ENCODE assay signal across 9 cellular contexts in the genomic region with DNA sequence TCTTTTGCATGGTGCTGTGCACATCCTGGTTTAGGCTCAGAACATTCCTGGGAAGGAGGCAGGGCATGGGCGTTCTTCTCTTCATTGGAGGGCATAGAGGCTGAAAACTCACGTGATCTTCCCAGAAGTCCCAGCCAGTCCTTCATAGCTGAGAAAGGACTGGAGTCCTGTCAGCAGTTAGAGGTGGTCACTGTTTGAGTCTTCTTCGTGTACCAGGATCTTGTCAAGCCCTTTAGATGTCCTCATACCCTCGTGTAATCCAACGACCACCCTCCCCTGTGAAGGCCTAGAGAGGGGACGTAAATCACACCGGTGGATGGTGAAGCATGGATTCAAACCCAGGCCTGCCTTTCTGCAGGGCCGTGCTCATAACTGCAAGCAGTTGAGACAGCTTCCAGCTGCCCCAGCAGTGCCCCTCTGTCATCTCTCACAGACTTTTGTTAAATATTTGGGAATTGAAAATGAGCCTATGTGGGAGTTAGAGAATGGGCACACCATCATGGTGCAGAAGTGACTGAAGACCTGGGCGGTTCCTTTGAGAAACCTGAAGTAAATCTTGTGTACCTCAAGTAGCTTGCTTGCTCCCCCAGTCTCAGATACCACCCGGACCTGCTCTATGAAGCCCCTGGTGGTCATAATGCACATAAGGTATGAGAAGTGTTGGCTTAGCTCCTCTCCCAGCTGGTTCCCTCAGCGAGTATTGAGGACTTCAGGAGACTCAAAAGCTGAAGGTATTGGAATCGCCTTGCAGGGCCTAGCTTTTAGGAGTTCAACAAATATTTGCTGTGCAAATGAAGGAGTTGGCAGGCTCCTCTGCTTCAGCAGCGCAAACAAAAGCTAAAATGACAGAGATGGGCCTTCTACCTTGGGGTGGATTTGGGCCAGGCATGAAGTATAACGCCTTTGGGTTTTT. TPM values are rescaled to one million over a fixed set of nuclear protein-coding genes. Genes with fewer than 3 reads are reported as not detected.
DNase-seq lines count a peak whose midpoint lies in the region; ATAC-seq lines count a peak whose summit lies in the region.
"Had no signal": no experiment of that assay in that cellular context is flagged by ENCODE, and none has a peak within 500 bp of the region (broad histone marks: within the 10 kb centered on the region; RNA-seq: fewer than 3 reads in every experiment).

No MANE protein-coding gene starts in this region.

- H3K4me3 Mint-ChIP-seq in CD4-positive, CD25-positive, alpha-beta regulatory T cell = peak overlapping the region; percentile 81 to 92 (median 88)
- H3K4me3 Mint-ChIP-seq in activated T-helper 2 cell treated with anti-CD3 and anti-CD28 coated beads, Interferon-gamma antibody, Interleukin-2, Interleukin-4, amounts not matched to agents 10 μg/mL and 5 μg/mL and 100 μg/mL, durations not matched to agents 14 hours and 24 hours and 36 hours (ENCODE audit: low read depth) = peak overlapping the region; percentile 81

- H3K27me3 ChIP-seq in CD4-positive, CD25-positive, alpha-beta regulatory T cell (ENCODE audit: control insufficient read depth, insufficient read depth, low read length) = peaks cover 3% of the 10 kb centered on the region
- H3K27me3 ChIP-seq in H7 (ENCODE audit: control insufficient read depth, insufficient read depth, low read length) = peaks cover 35% of the 10 kb centered on the region
- peaks cover 38% of the 10 kb centered on the region for H3K27me3 ChIP-seq in NT2/D1 (ENCODE audit: insufficient read depth, insufficient read length)

- DNase-seq in CD4-positive, CD25-positive, alpha-beta regulatory T cell = peak; percentile 36 to 80 (median 56)
- DNase-seq in H7 (peak; percentile 72), NT2/D1 (ENCODE audit: low read depth, low spot score) (no peak), hepatic stellate cell (ENCODE audit: low spot score) (peak; percentile 21), NCI-H187 treated with DMSO at 0.1 percent for 48 hours (lab: John Stamatoyannopoulos, UW) (no peak), kidney glomerular epithelial cell (lab: John Stamatoyannopoulos, UW) (no peak)
- peak; percentile 25 for DNase-seq in activated T-helper 2 cell treated with anti-CD3 and anti-CD28 coated beads, Interferon-gamma antibody, Interleukin-2, Interleukin-4, amounts not matched to agents 10 μg/mL and 5 μg/mL and 100 μg/mL, durations not matched to agents 14 hours and 24 hours and 36 hours (ENCODE audit: low spot score)
- peak in 2 of 3 donors; percentile 12 to 40 for DNase-seq in stimulated activated CD4-positive, alpha-beta T cell treated with anti-CD3 and anti-CD28 coated beads, Interleukin-12 subunit alpha, Interleukin-12 subunit beta, amount 100 ng/mL, for 48 hours (ENCODE audit: low read depth in 2 of 3, low spot score in 1 of 3)
- DNase-seq: IMR-90 had no signal

- H3K36me3 Mint-ChIP-seq in CD4-positive, CD25-positive, alpha-beta regulatory T cell = peaks cover 5% of the 10 kb centered on the region
- H3K36me3 Mint-ChIP-seq in activated T-helper 2 cell treated with anti-CD3 and anti-CD28 coated beads, Interferon-gamma antibody, Interleukin-2, Interleukin-4, amounts not matched to agents 10 μg/mL and 5 μg/mL and 100 μg/mL, durations not matched to agents 14 hours and 24 hours and 36 hours (ENCODE audit: low read depth) = peaks cover 20% of the 10 kb centered on the region

- ATAC-seq in CD4-positive, CD25-positive, alpha-beta regulatory T cell (ENCODE audit: low read depth in 2 of 2) = peak; percentile 67 to 70

- peaks cover 33% of the 10 kb centered on the region for H3K4me1 ChIP-seq in CD4-positive, CD25-positive, alpha-beta regulatory T cell (ENCODE audit: control insufficient read depth, insufficient read depth, low read length, poor library complexity, severe bottlenecking)
- peaks cover 7% of the 10 kb centered on the region for H3K4me1 ChIP-seq in NT2/D1 (ENCODE audit: insufficient read depth, insufficient read length)

- no peaks in the 10 kb centered on the region for H3K9me3 ChIP-seq in CD4-positive, CD25-positive, alpha-beta regulatory T cell (ENCODE audit: control insufficient read depth in 2 of 2, low read length in 2 of 2)
- peaks cover 16% of the 10 kb centered on the region for H3K9me3 ChIP-seq in NT2/D1 (ENCODE audit: insufficient read depth, low read length)

- intact Hi-C loops in activated T-helper 2 cell treated with anti-CD3 and anti-CD28 coated beads, Interferon-gamma antibody, Interleukin-2, Interleukin-4, amounts not matched to agents 10 μg/mL and 5 μg/mL and 100 μg/mL, durations not matched to agents 14 hours and 24 hours and 36 hours (cut with micrococcal nuclease) = loop anchor here (2.0 kb wide), 2 partner anchors 17 to 61 kb away; no protein-coding TSS in a partner anchor

- peaks cover 23% of the 10 kb centered on the region for H3K27me3 Mint-ChIP-seq in CD4-positive, CD25-positive, alpha-beta regulatory T cell
- H3K27me3 Mint-ChIP-seq in activated T-helper 2 cell treated with anti-CD3 and anti-CD28 coated beads, Interferon-gamma antibody, Interleukin-2, Interleukin-4, amounts not matched to agents 10 μg/mL and 5 μg/mL and 100 μg/mL, durations not matched to agents 14 hours and 24 hours and 36 hours (ENCODE audit: low read depth) = peaks cover 30% of the 10 kb centered on the region

- peak overlapping the region; percentile 16 for H3K27ac ChIP-seq in CD4-positive, CD25-positive, alpha-beta regulatory T cell (ENCODE audit: insufficient read depth, low read length, poor library complexity, severe bottlenecking)

- H3K4me1 Mint-ChIP-seq in CD4-positive, CD25-positive, alpha-beta regulatory T cell = peaks cover 5 to 60% (median 46%) of the 10 kb centered on the region in 4 donors
- H3K4me1 Mint-ChIP-seq in activated T-helper 2 cell treated with anti-CD3 and anti-CD28 coated beads, Interferon-gamma antibody, Interleukin-2, Interleukin-4, amounts not matched to agents 10 μg/mL and 5 μg/mL and 100 μg/mL, durations not matched to agents 14 hours and 24 hours and 36 hours (ENCODE audit: low read depth) = peaks cover 27% of the 10 kb centered on the region

- peak overlapping the region; percentile 63 to 80 (median 77) for H3K27ac Mint-ChIP-seq in CD4-positive, CD25-positive, alpha-beta regulatory T cell
- peak overlapping the region; percentile 24 for H3K27ac Mint-ChIP-seq in activated T-helper 2 cell treated with anti-CD3 and anti-CD28 coated beads, Interferon-gamma antibody, Interleukin-2, Interleukin-4, amounts not matched to agents 10 μg/mL and 5 μg/mL and 100 μg/mL, durations not matched to agents 14 hours and 24 hours and 36 hours

- peaks cover 2% of the 10 kb centered on the region for H3K36me3 ChIP-seq in CD4-positive, CD25-positive, alpha-beta regulatory T cell (ENCODE audit: control insufficient read depth, insufficient read depth, low read length)
- H3K36me3 ChIP-seq in H7 (replicated peaks; ENCODE audit: control insufficient read depth, insufficient read depth, low read length) = no peaks in the 10 kb centered on the region
- no peaks in the 10 kb centered on the region for H3K36me3 ChIP-seq in NT2/D1 (ENCODE audit: insufficient read depth, insufficient read length, low read length)

- H3K4me3 ChIP-seq in CD4-positive, CD25-positive, alpha-beta regulatory T cell (ENCODE audit: low read depth, low read length) = peak overlapping the region; percentile 76
- peak overlapping the region; percentile 76; the same call in 1 of the 2 replicates for H3K4me3 ChIP-seq in H7 (ENCODE audit: insufficient read depth, low read depth, low read length)
- peak overlapping the region; percentile 67 for H3K4me3 ChIP-seq in NT2/D1 (ENCODE audit: insufficient read length, low read depth)

- H3K9ac ChIP-seq in NT2/D1 (ENCODE audit: insufficient read length, low read depth) = peak overlapping the region; percentile 81

- peaks cover 0 to 2% (median 0%) of the 10 kb centered on the region in 7 donors for H3K9me3 Mint-ChIP-seq in CD4-positive, CD25-positive, alpha-beta regulatory T cell
- peaks cover 16% of the 10 kb centered on the region for H3K9me3 Mint-ChIP-seq in activated T-helper 2 cell treated with anti-CD3 and anti-CD28 coated beads, Interferon-gamma antibody, Interleukin-2, Interleukin-4, amounts not matched to agents 10 μg/mL and 5 μg/mL and 100 μg/mL, durations not matched to agents 14 hours and 24 hours and 36 hours

RNA-seq across cellular contexts. Expression of gene CMTM8, which starts 1.4 kb away (rescaled TPM):
- 6.0 TPM for total RNA-seq in CD4-positive, CD25-positive, alpha-beta regulatory T cell
- 10 to 100 TPM in 3 of 4 donors, 1 to 10 TPM in 1; 5.8 to 14.6 (median 13.3) TPM for polyA plus RNA-seq in CD4-positive, CD25-positive, alpha-beta regulatory T cell
- total RNA-seq in H7 (2014; rRNA removed; shearing (Covaris generic)) = 1.7 and 4.2 TPM in 2 replicates
- 3.6 TPM in 2 replicates for total RNA-seq in activated T-helper 2 cell treated with anti-CD3 and anti-CD28 coated beads, Interferon-gamma antibody, Interleukin-2, Interleukin-4, amounts not matched to agents 10 μg/mL and 5 μg/mL and 100 μg/mL, durations not matched to agents 14 hours and 24 hours and 36 hours
- total RNA-seq: IMR-90 had no signal

Comparison
In these comparisons a context has a peak if more than half of its experiments do, and no peak if none do; other contexts are left out.
1. DNase-seq: peak in CD4-positive, CD25-positive, alpha-beta regulatory T cell (3 of 3), H7 (single experiment), activated T-helper 2 cell treated with anti-CD3 and anti-CD28 coated beads, Interferon-gamma antibody, Interleukin-2, Interleukin-4, amounts not matched to agents 10 μg/mL and 5 μg/mL and 100 μg/mL, durations not matched to agents 14 hours and 24 hours and 36 hours (single experiment), hepatic stellate cell (single experiment) and stimulated activated CD4-positive, alpha-beta T cell treated with anti-CD3 and anti-CD28 coated beads, Interleukin-12 subunit alpha, Interleukin-12 subunit beta, amount 100 ng/mL, for 48 hours (2 of 3); none in NT2/D1 (single experiment), NCI-H187 treated with DMSO at 0.1 percent for 48 hours (single experiment) and kidney glomerular epithelial cell (single experiment).
2. Peak in every context shown above with its lines, with median percentiles within 50 percentile points of each other: H3K4me3 ChIP-seq.